In genomic region chr2:102803041-102803896, GRCh38 we compare ENCODE assay signal across 15 cellular contexts. TPM values are rescaled to one million over a fixed set of nuclear protein-coding genes. Genes with fewer than 3 reads are reported as not detected.
A peak's percentile ranks its signal among the peaks of the same experiment; 100 is the strongest.
DNase-seq lines count a peak whose midpoint lies in the region; ATAC-seq and TF ChIP-seq lines count a peak whose summit lies in the region.
"Had no signal": no experiment of that assay in that cellular context is flagged by ENCODE, and none has a peak within 500 bp of the region (broad histone marks: within the 10 kb centered on the region; RNA-seq: fewer than 3 reads in every experiment).

No MANE protein-coding gene starts in this region.

- H3K36me3 ChIP-seq in psoas muscle (ENCODE audit: insufficient read depth in 1 of 2, low read depth in 1 of 2): peaks cover 0 to 16% of the 10 kb centered on the region in 2 donors
- H3K36me3 ChIP-seq: pancreas had no signal

- peaks cover 40% of the 10 kb centered on the region for H3K36me3 Mint-ChIP-seq in activated CD4-positive, alpha-beta T cell treated with anti-CD3 and anti-CD28 coated beads, Interleukin-2, amount 10 ng/mL, durations not matched to agents 7 days and 5 days (ENCODE audit: low read depth)

- H3K9me3 Mint-ChIP-seq in activated CD4-positive, alpha-beta T cell treated with anti-CD3 and anti-CD28 coated beads, Interleukin-2, amount 10 ng/mL, durations not matched to agents 7 days and 5 days: peaks cover 36% of the 10 kb centered on the region

- CTCF ChIA-PET in activated CD4-positive, alpha-beta T cell treated with anti-CD3 and anti-CD28 coated beads, Interleukin-2, amount 10 ng/mL, durations not matched to agents 7 days and 5 days (lab: Charles Lee): interaction anchor here (1.5 kb wide), 1 partner anchor 38 kb away, joined by 3 read pairs; no protein-coding TSS in a partner anchor

- ATAC-seq in psoas muscle: no peak
- ATAC-seq in HG02885 (IDR thresholded peaks at IDR 0.05; ENCODE audit: poor library complexity, unreplicated experiment): no peak
- no peak for ATAC-seq in GM21529 (IDR thresholded peaks at IDR 0.05; ENCODE audit: unreplicated experiment)
- ATAC-seq: pancreas had no signal

- H3K27me3 Mint-ChIP-seq in activated CD4-positive, alpha-beta T cell treated with anti-CD3 and anti-CD28 coated beads, Interleukin-2, amount 10 ng/mL, durations not matched to agents 7 days and 5 days: peaks cover 2% of the 10 kb centered on the region

- TF ChIP-seq CTCF in epithelial cell of esophagus (IDR thresholded peaks at IDR 0.05; ENCODE audit: insufficient read depth, low read depth, low read length, missing control alignments) (no peak), psoas muscle (IDR thresholded peaks at IDR 0.05) (no peak)

- peaks cover 4% of the 10 kb centered on the region for H3K9me3 ChIP-seq in psoas muscle
- H3K9me3 ChIP-seq: pancreas had no signal

- POLR2A ChIA-PET in activated CD4-positive, alpha-beta T cell treated with anti-CD3 and anti-CD28 coated beads, Interleukin-2, amount 10 ng/mL, durations not matched to agents 7 days and 5 days (lab: Charles Lee): no interaction called here

- peak overlapping the region; percentile 89 for H3K27ac ChIP-seq in psoas muscle
- H3K27ac ChIP-seq: KMS-11, pancreas had no signal

- H3K4me1 Mint-ChIP-seq in activated CD4-positive, alpha-beta T cell treated with anti-CD3 and anti-CD28 coated beads, Interleukin-2, amount 10 ng/mL, durations not matched to agents 7 days and 5 days: peaks cover 22% of the 10 kb centered on the region

- intact Hi-C loops in psoas muscle (cut with DNase I): loop anchor here (2.0 to 10.0 kb wide), 2 partner anchors 14 to 198 kb away; no protein-coding TSS in a partner anchor

- 67 to 83% (median 79%) methylated on average over 13 of the region's 13 CpGs for WGBS in psoas muscle, 3 donors

- H3K27me3 ChIP-seq in psoas muscle (ENCODE audit: insufficient read depth in 3 of 3, low read length in 2 of 3): no peaks in the 10 kb centered on the region
- H3K27me3 ChIP-seq: pancreas had no signal

- no peak overlapping the region for H3K4me3 ChIP-seq in epithelial cell of esophagus (ENCODE audit: low read length)
- no peak overlapping the region for H3K4me3 ChIP-seq in psoas muscle
- H3K4me3 ChIP-seq: pancreas had no signal

- peaks cover 55% of the 10 kb centered on the region for H3K4me1 ChIP-seq in psoas muscle
- H3K4me1 ChIP-seq: pancreas had no signal

- no peak overlapping the region for H3K4me3 Mint-ChIP-seq in activated CD4-positive, alpha-beta T cell treated with anti-CD3 and anti-CD28 coated beads, Interleukin-2, amount 10 ng/mL, durations not matched to agents 7 days and 5 days

- DNase-seq in activated CD4-positive, alpha-beta T cell treated with anti-CD3 and anti-CD28 coated beads, Interleukin-2, amount 10 ng/mL, durations not matched to agents 7 days and 5 days: peak; percentile 8
- no peak for DNase-seq in activated CD4-positive, alpha-beta T cell treated with anti-CD3 and anti-CD28 coated beads for 1 hour
- DNase-seq in RPMI7951 (ENCODE audit: low read depth) (peak; percentile 44), epithelial cell of esophagus (ENCODE audit: low read depth) (peak; percentile 56), psoas muscle (no peak), HT-29 (ENCODE audit: low spot score) (no peak)
- DNase-seq: ACHN; activated gamma-delta T cell treated with Interleukin-2 at 50 U/mL for 16 hours; DMS53; NCI-H2107; NK-92 treated with Interleukin-12 subunit alpha and Interleukin-12 subunit beta, amount 100 ng/mL, for 24 hours; pancreas had no signal

- H3K27ac Mint-ChIP-seq in activated CD4-positive, alpha-beta T cell treated with anti-CD3 and anti-CD28 coated beads, Interleukin-2, amount 10 ng/mL, durations not matched to agents 7 days and 5 days: peak overlapping the region; percentile 15

RNA-seq across cellular contexts. Expression of gene TMEM182, which starts 41.4 kb away (rescaled TPM):
- total RNA-seq in activated CD4-positive, alpha-beta T cell treated with anti-CD3 and anti-CD28 coated beads, Interleukin-2, amount 10 ng/mL, durations not matched to agents 7 days and 5 days: 1 to 10 TPM; 2.5 to 4.1 TPM
- total RNA-seq in RPMI7951 (2014; rRNA removed; shearing (Covaris generic)): 2.3 and 3.4 TPM in 2 replicates
- total RNA-seq in psoas muscle: 100 to 1,000 TPM in 1 of 4 donors, 10 to 100 TPM in 3; 25.8 to 100 (median 33.6) TPM
- 10 to 100 TPM in 1 of 3 donors, 1 to 10 TPM in 2; 3.3 to 16.8 (median 8.9) TPM for polyA plus RNA-seq in psoas muscle
- total RNA-seq in HT-29 (2014; rRNA removed; shearing (Covaris generic)): 2.6 and 6.5 TPM in 2 replicates

Comparison
In these comparisons a context has a peak if more than half of its experiments do, and no peak if none do; other contexts are left out.
1. DNase-seq: peak in activated CD4-positive, alpha-beta T cell treated with anti-CD3 and anti-CD28 coated beads, Interleukin-2, amount 10 ng/mL, durations not matched to agents 7 days and 5 days (single experiment), RPMI7951 (single experiment) and epithelial cell of esophagus (single experiment); none in activated CD4-positive, alpha-beta T cell treated with anti-CD3 and anti-CD28 coated beads for 1 hour (single experiment), psoas muscle (0 of 2) and HT-29 (single experiment).